Comparison of ENCODE assay signal across 1 cellular context in the genomic region with DNA sequence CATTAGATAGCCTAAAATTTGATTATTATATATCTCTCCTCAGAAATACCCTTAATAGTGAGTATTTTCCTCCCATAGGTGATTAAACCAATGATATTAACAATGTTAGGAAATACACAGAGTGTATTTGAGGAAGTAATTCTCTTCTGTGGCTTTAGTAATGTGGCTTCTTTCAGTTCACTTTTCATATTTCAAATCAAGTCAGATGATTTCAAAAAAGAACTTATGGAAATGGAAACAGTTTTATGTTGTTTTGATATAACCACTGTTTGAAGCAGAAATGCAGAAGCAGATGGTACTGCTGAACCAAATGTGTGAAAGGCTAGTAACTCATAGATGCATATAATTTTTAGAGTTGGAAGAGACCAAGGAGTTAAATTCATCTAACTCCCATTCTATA.
TF ChIP-seq lines count a peak whose summit lies in the region.

No MANE protein-coding gene starts in this region.

TF ChIP-seq in GM12878, 131 proteins besides CTCF, POLR2A, EP300 and RAD21 (continued from another document and continues in another):
- TF ChIP-seq ESRRA (IDR thresholded peaks at IDR 0.05; ENCODE audit: low read length) (no peak), SMAD5 (IDR thresholded peaks at IDR 0.05; ENCODE audit: low read depth) (no peak), RELA (IDR thresholded peaks at IDR 0.05; ENCODE audit: borderline replicate concordance, partially characterized antibody) (no peak), HDAC2 (IDR thresholded peaks at IDR 0.05) (no peak), NR2C1 (IDR thresholded peaks at IDR 0.05) (no peak), ATF7 (IDR thresholded peaks at IDR 0.05; ENCODE audit: low read depth) (0 out of 2 replicates have a peak, but pooled peaks have one; percentile 12), MTA3 (IDR thresholded peaks at IDR 0.05; ENCODE audit: borderline replicate concordance, low read length) (no peak), STAT1 (conservative IDR thresholded peaks at IDR 0.05) (no peak), ZNF622 (IDR thresholded peaks at IDR 0.05) (no peak), GATAD2B (conservative IDR thresholded peaks at IDR 0.05; ENCODE audit: low read depth) (no peak), JUND (IDR thresholded peaks at IDR 0.05; ENCODE audit: low read depth, low read length) (no peak), TCF3 (IDR thresholded peaks at IDR 0.05; ENCODE audit: borderline replicate concordance, insufficient read depth, low read depth, low read length) (no peak), HSF1 (IDR thresholded peaks at IDR 0.05; ENCODE audit: low read depth, low read length) (no peak), ZSCAN29 (IDR thresholded peaks at IDR 0.05) (no peak), CHD2 (IDR thresholded peaks at IDR 0.05; ENCODE audit: borderline replicate concordance, low read depth, low read length) (no peak), RUNX3 (IDR thresholded peaks at IDR 0.05; ENCODE audit: low read length) (peak; percentile 63), RCOR1 (conservative IDR thresholded peaks at IDR 0.05; ENCODE audit: low read depth, low read length) (no peak), IKZF1 (conservative IDR thresholded peaks at IDR 0.05) (0 out of 2 replicates have a peak, but pooled peaks have one; percentile 15), CHD1 (IDR thresholded peaks at IDR 0.05; ENCODE audit: low read depth, low read length) (no peak), MAX (IDR thresholded peaks at IDR 0.05; ENCODE audit: low read depth, low read length) (no peak), KDM1A (IDR thresholded peaks at IDR 0.05; ENCODE audit: borderline replicate concordance) (no peak), BACH1 (IDR thresholded peaks at IDR 0.05; ENCODE audit: borderline replicate concordance) (no peak), MXI1 (IDR thresholded peaks at IDR 0.05; ENCODE audit: low read depth, low read length) (no peak), YY1 (IDR thresholded peaks at IDR 0.05; ENCODE audit: low read depth, low read length) (no peak), YBX1 (IDR thresholded peaks at IDR 0.05) (no peak), SPI1 (IDR thresholded peaks at IDR 0.05; ENCODE audit: borderline replicate concordance, insufficient read depth, low read depth, low read length) (peak; percentile 58; the same call in 1 of the 2 replicates), CREB1 (IDR thresholded peaks at IDR 0.05; ENCODE audit: low read depth) (no peak), EED (IDR thresholded peaks at IDR 0.05; ENCODE audit: low read depth) (no peak), TBL1XR1 (IDR thresholded peaks at IDR 0.05; ENCODE audit: low read depth, low read length) (no peak), DPF2 (IDR thresholded peaks at IDR 0.05) (peak; percentile 36; the same call in 1 of the 2 replicates), FOXM1 (IDR thresholded peaks at IDR 0.05; ENCODE audit: low read depth, low read length) (no peak), PKNOX1 (IDR thresholded peaks at IDR 0.05) (no peak), PAX8 (IDR thresholded peaks at IDR 0.05) (no peak)
- TF ChIP-seq, protein P1, sequence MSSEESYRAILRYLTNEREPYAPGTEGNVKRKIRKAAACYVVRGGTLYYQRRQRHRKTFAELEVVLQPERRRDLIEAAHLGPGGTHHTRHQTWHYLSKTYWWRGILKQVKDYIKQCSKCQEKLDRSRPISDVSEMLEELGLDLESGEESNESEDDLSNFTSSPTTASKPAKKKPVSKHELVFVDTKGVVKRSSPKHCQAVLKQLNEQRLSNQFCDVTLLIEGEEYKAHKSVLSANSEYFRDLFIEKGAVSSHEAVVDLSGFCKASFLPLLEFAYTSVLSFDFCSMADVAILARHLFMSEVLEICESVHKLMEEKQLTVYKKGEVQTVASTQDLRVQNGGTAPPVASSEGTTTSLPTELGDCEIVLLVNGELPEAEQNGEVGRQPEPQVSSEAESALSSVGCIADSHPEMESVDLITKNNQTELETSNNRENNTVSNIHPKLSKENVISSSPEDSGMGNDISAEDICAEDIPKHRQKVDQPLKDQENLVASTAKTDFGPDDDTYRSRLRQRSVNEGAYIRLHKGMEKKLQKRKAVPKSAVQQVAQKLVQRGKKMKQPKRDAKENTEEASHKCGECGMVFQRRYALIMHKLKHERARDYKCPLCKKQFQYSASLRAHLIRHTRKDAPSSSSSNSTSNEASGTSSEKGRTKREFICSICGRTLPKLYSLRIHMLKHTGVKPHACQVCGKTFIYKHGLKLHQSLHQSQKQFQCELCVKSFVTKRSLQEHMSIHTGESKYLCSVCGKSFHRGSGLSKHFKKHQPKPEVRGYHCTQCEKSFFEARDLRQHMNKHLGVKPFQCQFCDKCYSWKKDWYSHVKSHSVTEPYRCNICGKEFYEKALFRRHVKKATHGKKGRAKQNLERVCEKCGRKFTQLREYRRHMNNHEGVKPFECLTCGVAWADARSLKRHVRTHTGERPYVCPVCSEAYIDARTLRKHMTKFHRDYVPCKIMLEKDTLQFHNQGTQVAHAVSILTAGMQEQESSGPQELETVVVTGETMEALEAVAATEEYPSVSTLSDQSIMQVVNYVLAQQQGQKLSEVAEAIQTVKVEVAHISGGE (CRISPR knock-in tag; IDR thresholded peaks at IDR 0.05), result no peak
- TF ChIP-seq, protein P2, sequence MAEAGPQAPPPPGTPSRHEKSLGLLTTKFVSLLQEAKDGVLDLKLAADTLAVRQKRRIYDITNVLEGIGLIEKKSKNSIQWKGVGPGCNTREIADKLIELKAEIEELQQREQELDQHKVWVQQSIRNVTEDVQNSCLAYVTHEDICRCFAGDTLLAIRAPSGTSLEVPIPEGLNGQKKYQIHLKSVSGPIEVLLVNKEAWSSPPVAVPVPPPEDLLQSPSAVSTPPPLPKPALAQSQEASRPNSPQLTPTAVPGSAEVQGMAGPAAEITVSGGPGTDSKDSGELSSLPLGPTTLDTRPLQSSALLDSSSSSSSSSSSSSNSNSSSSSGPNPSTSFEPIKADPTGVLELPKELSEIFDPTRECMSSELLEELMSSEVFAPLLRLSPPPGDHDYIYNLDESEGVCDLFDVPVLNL (IDR thresholded peaks at IDR 0.05; ENCODE audit: low read depth, low read length), result no peak
- TF ChIP-seq, protein P3, sequence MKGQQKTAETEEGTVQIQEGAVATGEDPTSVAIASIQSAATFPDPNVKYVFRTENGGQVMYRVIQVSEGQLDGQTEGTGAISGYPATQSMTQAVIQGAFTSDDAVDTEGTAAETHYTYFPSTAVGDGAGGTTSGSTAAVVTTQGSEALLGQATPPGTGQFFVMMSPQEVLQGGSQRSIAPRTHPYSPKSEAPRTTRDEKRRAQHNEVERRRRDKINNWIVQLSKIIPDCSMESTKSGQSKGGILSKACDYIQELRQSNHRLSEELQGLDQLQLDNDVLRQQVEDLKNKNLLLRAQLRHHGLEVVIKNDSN (IDR thresholded peaks at IDR 0.05; ENCODE audit: borderline replicate concordance, extremely low read length, insufficient read depth, low read depth, low read length), result no peak
- TF ChIP-seq, protein P4, sequence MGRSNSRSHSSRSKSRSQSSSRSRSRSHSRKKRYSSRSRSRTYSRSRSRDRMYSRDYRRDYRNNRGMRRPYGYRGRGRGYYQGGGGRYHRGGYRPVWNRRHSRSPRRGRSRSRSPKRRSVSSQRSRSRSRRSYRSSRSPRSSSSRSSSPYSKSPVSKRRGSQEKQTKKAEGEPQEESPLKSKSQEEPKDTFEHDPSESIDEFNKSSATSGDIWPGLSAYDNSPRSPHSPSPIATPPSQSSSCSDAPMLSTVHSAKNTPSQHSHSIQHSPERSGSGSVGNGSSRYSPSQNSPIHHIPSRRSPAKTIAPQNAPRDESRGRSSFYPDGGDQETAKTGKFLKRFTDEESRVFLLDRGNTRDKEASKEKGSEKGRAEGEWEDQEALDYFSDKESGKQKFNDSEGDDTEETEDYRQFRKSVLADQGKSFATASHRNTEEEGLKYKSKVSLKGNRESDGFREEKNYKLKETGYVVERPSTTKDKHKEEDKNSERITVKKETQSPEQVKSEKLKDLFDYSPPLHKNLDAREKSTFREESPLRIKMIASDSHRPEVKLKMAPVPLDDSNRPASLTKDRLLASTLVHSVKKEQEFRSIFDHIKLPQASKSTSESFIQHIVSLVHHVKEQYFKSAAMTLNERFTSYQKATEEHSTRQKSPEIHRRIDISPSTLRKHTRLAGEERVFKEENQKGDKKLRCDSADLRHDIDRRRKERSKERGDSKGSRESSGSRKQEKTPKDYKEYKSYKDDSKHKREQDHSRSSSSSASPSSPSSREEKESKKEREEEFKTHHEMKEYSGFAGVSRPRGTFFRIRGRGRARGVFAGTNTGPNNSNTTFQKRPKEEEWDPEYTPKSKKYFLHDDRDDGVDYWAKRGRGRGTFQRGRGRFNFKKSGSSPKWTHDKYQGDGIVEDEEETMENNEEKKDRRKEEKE (IDR thresholded peaks at IDR 0.05), result no peak
- TF ChIP-seq, protein P5, sequence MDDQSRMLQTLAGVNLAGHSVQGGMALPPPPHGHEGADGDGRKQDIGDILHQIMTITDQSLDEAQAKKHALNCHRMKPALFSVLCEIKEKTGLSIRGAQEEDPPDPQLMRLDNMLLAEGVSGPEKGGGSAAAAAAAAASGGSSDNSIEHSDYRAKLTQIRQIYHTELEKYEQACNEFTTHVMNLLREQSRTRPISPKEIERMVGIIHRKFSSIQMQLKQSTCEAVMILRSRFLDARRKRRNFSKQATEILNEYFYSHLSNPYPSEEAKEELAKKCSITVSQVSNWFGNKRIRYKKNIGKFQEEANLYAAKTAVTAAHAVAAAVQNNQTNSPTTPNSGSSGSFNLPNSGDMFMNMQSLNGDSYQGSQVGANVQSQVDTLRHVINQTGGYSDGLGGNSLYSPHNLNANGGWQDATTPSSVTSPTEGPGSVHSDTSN (IDR thresholded peaks at IDR 0.05; ENCODE audit: insufficient replicate concordance, low read depth, low read length), result no peak
- TF ChIP-seq, protein P6, sequence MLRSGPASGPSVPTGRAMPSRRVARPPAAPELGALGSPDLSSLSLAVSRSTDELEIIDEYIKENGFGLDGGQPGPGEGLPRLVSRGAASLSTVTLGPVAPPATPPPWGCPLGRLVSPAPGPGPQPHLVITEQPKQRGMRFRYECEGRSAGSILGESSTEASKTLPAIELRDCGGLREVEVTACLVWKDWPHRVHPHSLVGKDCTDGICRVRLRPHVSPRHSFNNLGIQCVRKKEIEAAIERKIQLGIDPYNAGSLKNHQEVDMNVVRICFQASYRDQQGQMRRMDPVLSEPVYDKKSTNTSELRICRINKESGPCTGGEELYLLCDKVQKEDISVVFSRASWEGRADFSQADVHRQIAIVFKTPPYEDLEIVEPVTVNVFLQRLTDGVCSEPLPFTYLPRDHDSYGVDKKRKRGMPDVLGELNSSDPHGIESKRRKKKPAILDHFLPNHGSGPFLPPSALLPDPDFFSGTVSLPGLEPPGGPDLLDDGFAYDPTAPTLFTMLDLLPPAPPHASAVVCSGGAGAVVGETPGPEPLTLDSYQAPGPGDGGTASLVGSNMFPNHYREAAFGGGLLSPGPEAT (IDR thresholded peaks at IDR 0.05; ENCODE audit: low read depth), result peak; percentile 62; the same call in 1 of the 2 replicates
- TF ChIP-seq, protein P7, sequence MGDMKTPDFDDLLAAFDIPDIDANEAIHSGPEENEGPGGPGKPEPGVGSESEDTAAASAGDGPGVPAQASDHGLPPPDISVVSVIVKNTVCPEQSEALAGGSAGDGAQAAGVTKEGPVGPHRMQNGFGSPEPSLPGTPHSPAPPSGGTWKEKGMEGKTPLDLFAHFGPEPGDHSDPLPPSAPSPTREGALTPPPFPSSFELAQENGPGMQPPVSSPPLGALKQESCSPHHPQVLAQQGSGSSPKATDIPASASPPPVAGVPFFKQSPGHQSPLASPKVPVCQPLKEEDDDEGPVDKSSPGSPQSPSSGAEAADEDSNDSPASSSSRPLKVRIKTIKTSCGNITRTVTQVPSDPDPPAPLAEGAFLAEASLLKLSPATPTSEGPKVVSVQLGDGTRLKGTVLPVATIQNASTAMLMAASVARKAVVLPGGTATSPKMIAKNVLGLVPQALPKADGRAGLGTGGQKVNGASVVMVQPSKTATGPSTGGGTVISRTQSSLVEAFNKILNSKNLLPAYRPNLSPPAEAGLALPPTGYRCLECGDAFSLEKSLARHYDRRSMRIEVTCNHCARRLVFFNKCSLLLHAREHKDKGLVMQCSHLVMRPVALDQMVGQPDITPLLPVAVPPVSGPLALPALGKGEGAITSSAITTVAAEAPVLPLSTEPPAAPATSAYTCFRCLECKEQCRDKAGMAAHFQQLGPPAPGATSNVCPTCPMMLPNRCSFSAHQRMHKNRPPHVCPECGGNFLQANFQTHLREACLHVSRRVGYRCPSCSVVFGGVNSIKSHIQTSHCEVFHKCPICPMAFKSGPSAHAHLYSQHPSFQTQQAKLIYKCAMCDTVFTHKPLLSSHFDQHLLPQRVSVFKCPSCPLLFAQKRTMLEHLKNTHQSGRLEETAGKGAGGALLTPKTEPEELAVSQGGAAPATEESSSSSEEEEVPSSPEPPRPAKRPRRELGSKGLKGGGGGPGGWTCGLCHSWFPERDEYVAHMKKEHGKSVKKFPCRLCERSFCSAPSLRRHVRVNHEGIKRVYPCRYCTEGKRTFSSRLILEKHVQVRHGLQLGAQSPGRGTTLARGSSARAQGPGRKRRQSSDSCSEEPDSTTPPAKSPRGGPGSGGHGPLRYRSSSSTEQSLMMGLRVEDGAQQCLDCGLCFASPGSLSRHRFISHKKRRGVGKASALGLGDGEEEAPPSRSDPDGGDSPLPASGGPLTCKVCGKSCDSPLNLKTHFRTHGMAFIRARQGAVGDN (IDR thresholded peaks at IDR 0.05), result 0 out of 2 replicates have a peak, but pooled peaks have one; percentile 21
